ENCODE assay signal across 22 cellular contexts in genomic region chr6:165726915-165727314, GRCh38.
DNase-seq lines count a peak whose midpoint lies in the region; ATAC-seq and TF ChIP-seq lines count a peak whose summit lies in the region.
"Had no signal": no experiment of that assay in that cellular context is flagged by ENCODE, and none has a peak within 500 bp of the region (broad histone marks: within the 10 kb centered on the region; RNA-seq: fewer than 3 reads in every experiment).

No MANE protein-coding gene starts in this region.

- TF ChIP-seq CTCF in astrocyte of the spinal cord (IDR thresholded peaks at IDR 0.05; ENCODE audit: low read depth, low read length) = no peak
- no peak for TF ChIP-seq CTCF in Caco-2 (IDR thresholded peaks at IDR 0.05; ENCODE audit: insufficient read depth in 1 of 2, low read depth in 1 of 2, low read length in 1 of 2, severe bottlenecking in 1 of 2, unreplicated experiment in 1 of 2)
- TF ChIP-seq CTCF in esophagus squamous epithelium (IDR thresholded peaks at IDR 0.05) = no peak
- no peak for TF ChIP-seq CTCF in ascending aorta (IDR thresholded peaks at IDR 0.05)

- no peaks in the 10 kb centered on the region for H3K27me3 Mint-ChIP-seq in Caco-2 (ENCODE audit: insufficient read depth, unreplicated experiment)
- peaks cover 0 to 14% (median 2%) of the 10 kb centered on the region in 5 donors for H3K27me3 Mint-ChIP-seq in naive thymus-derived CD8-positive, alpha-beta T cell
- H3K27me3 Mint-ChIP-seq: activated CD4-positive, alpha-beta memory T cell treated with anti-CD3 and anti-CD28 coated beads, Interleukin-2, amount 10 ng/mL, durations not matched to agents 7 days and 5 days had no signal

- H3K27me3 ChIP-seq in H7 (ENCODE audit: control insufficient read depth, insufficient read depth, low read length) (no peaks in the 10 kb centered on the region), Caco-2 (replicated peaks; ENCODE audit: control insufficient read depth, insufficient read depth, low read length) (no peaks in the 10 kb centered on the region), esophagus squamous epithelium (no peaks in the 10 kb centered on the region), ascending aorta (no peaks in the 10 kb centered on the region)
- H3K27me3 ChIP-seq: right lobe of liver had no signal

- H3K9me3 Mint-ChIP-seq in Caco-2 (ENCODE audit: unreplicated experiment) = no peaks in the 10 kb centered on the region
- H3K9me3 Mint-ChIP-seq in naive thymus-derived CD8-positive, alpha-beta T cell = peaks cover 0 to 3% (median 0%) of the 10 kb centered on the region in 9 donors
- H3K9me3 Mint-ChIP-seq: activated CD4-positive, alpha-beta memory T cell treated with anti-CD3 and anti-CD28 coated beads, Interleukin-2, amount 10 ng/mL, durations not matched to agents 7 days and 5 days; brain; T-helper 2 cell treated with Interferon-gamma antibody and Interleukin-4, amounts not matched to agents 5 μg/mL and 100 μg/mL, for 36 hours had no signal

- in situ Hi-C loops in astrocyte of the spinal cord (cut with HindIII; ENCODE audit: low sequenced_read_pairs) = no loop called here

- H3K36me3 ChIP-seq in H7 (replicated peaks; ENCODE audit: control insufficient read depth, insufficient read depth, low read length) (no peaks in the 10 kb centered on the region), Caco-2 (ENCODE audit: control insufficient read depth, insufficient read depth, low read length) (no peaks in the 10 kb centered on the region), esophagus squamous epithelium (no peaks in the 10 kb centered on the region), ascending aorta (no peaks in the 10 kb centered on the region)
- H3K36me3 ChIP-seq: lower lobe of right lung, right lobe of liver had no signal

- H3K27ac ChIP-seq in esophagus squamous epithelium = no peak overlapping the region
- no peak overlapping the region for H3K27ac ChIP-seq in ascending aorta
- H3K27ac ChIP-seq: lower lobe of right lung, right lobe of liver, RWPE1 had no signal

- no peaks in the 10 kb centered on the region for H3K9me3 ChIP-seq in Caco-2
- no peaks in the 10 kb centered on the region for H3K9me3 ChIP-seq in esophagus squamous epithelium
- H3K9me3 ChIP-seq in ascending aorta = no peaks in the 10 kb centered on the region
- H3K9me3 ChIP-seq: lower lobe of right lung, right lobe of liver had no signal

- POLR2A ChIA-PET in Caco-2 (lab: Charles Lee) = no interaction called here
- POLR2A ChIA-PET in naive thymus-derived CD8-positive, alpha-beta T cell (lab: Charles Lee) = no interaction called here

- DNase-seq in H7 (peak; percentile 58), astrocyte of the spinal cord (ENCODE audit: low read depth, low spot score) (peak; percentile 16), left ventricle myocardium superior (no peak), retina (peak; percentile 48), Caco-2 (no peak), esophagus squamous epithelium (lab: John Stamatoyannopoulos, UW) (no peak), ascending aorta (ENCODE audit: low spot score in 2 of 2) (no peak)
- DNase-seq in naive thymus-derived CD8-positive, alpha-beta T cell = no peak
- DNase-seq: activated CD4-positive, alpha-beta memory T cell treated with anti-CD3 and anti-CD28 coated beads, Interleukin-2, amount 10 ng/mL, durations not matched to agents 7 days and 5 days; activated effector memory CD4-positive, alpha-beta T cell treated with anti-CD3 and anti-CD28 coated beads, Interleukin-2, amount 50 U/mL, for 16 hours; activated T-cell treated with anti-CD3 and anti-CD28 coated beads for 4 hours; C1 segment of cervical spinal cord; EL; lower lobe of right lung; NCI-H1417; NCI-H510A treated with DMSO at 0.1 percent for 48 hours; right lobe of liver; stimulated activated CD8-positive, alpha-beta memory T cell treated with anti-CD3 and anti-CD28 coated beads, Interleukin-4, amount 100 ng/mL, for 48 hours; trophoblast cell had no signal

- ATAC-seq in left ventricle myocardium superior = peak; percentile 34
- ATAC-seq in naive thymus-derived CD8-positive, alpha-beta T cell = no peak
- ATAC-seq: lower lobe of right lung had no signal

- no peaks in the 10 kb centered on the region for H3K36me3 Mint-ChIP-seq in Caco-2 (ENCODE audit: insufficient read depth, unreplicated experiment)
- H3K36me3 Mint-ChIP-seq in naive thymus-derived CD8-positive, alpha-beta T cell = no peaks in the 10 kb centered on the region
- H3K36me3 Mint-ChIP-seq: brain had no signal

- no peak overlapping the region for H3K27ac Mint-ChIP-seq in Caco-2 (ENCODE audit: unreplicated experiment)
- no peak overlapping the region for H3K27ac Mint-ChIP-seq in naive thymus-derived CD8-positive, alpha-beta T cell
- H3K27ac Mint-ChIP-seq: activated CD4-positive, alpha-beta memory T cell treated with anti-CD3 and anti-CD28 coated beads, Interleukin-2, amount 10 ng/mL, durations not matched to agents 7 days and 5 days; T-helper 2 cell treated with Interferon-gamma antibody and Interleukin-4, amounts not matched to agents 5 μg/mL and 100 μg/mL, for 36 hours had no signal

- TF ChIP-seq POLR2A in esophagus squamous epithelium (IDR thresholded peaks at IDR 0.05) = no peak

- no peak overlapping the region for H3K4me3 ChIP-seq in H7 (ENCODE audit: insufficient read depth, low read depth, low read length)
- H3K4me3 ChIP-seq in astrocyte of the spinal cord (ENCODE audit: low read depth, low read length) = no peak overlapping the region
- no peak overlapping the region for H3K4me3 ChIP-seq in Caco-2 (ENCODE audit: low read depth, low read length)
- no peak overlapping the region for H3K4me3 ChIP-seq in esophagus squamous epithelium
- H3K4me3 ChIP-seq in ascending aorta = no peak overlapping the region
- H3K4me3 ChIP-seq: lower lobe of right lung, right lobe of liver had no signal

- WGBS in esophagus squamous epithelium, 2 donors = 86 to 91% methylated on average over 10 to 11 of the region's 23 CpGs

- no peaks in the 10 kb centered on the region for H3K4me1 ChIP-seq in Caco-2
- H3K4me1 ChIP-seq in esophagus squamous epithelium = no peaks in the 10 kb centered on the region
- H3K4me1 ChIP-seq in ascending aorta = no peaks in the 10 kb centered on the region
- H3K4me1 ChIP-seq: lower lobe of right lung, right lobe of liver had no signal

- no peak overlapping the region for H3K4me3 Mint-ChIP-seq in Caco-2 (ENCODE audit: unreplicated experiment)
- no peak overlapping the region for H3K4me3 Mint-ChIP-seq in naive thymus-derived CD8-positive, alpha-beta T cell
- H3K4me3 Mint-ChIP-seq: activated CD4-positive, alpha-beta memory T cell treated with anti-CD3 and anti-CD28 coated beads, Interleukin-2, amount 10 ng/mL, durations not matched to agents 7 days and 5 days; brain; T-helper 2 cell treated with Interferon-gamma antibody and Interleukin-4, amounts not matched to agents 5 μg/mL and 100 μg/mL, for 36 hours had no signal

- intact Hi-C loops in left ventricle myocardium superior (cut with micrococcal nuclease) = no loop called here
- intact Hi-C loops in Caco-2 (cut with micrococcal nuclease; ENCODE audit: unreplicated experiment) = loop anchor here (5.0 kb wide), 1 partner anchor 285 kb away; no protein-coding TSS in a partner anchor
- intact Hi-C loops in esophagus squamous epithelium (cut with DNase I) = no loop called here
- intact Hi-C loops in ascending aorta (cut with DNase I) = no loop called here

- H3K4me1 Mint-ChIP-seq in Caco-2 (ENCODE audit: low read depth, unreplicated experiment) = no peaks in the 10 kb centered on the region
- no peaks in the 10 kb centered on the region for H3K4me1 Mint-ChIP-seq in naive thymus-derived CD8-positive, alpha-beta T cell
- H3K4me1 Mint-ChIP-seq: activated CD4-positive, alpha-beta memory T cell treated with anti-CD3 and anti-CD28 coated beads, Interleukin-2, amount 10 ng/mL, durations not matched to agents 7 days and 5 days had no signal

- CTCF ChIA-PET in Caco-2 (lab: Charles Lee) = no interaction called here

- BruUV-seq in Caco-2 (replicated peaks; lab: Mats Ljungman, UMichigan) = no TSS peak

Comparison
In these comparisons a context has a peak if more than half of its experiments do, and no peak if none do; other contexts are left out.
1. DNase-seq: peak in H7 (single experiment), astrocyte of the spinal cord (single experiment) and retina (single experiment); none in left ventricle myocardium superior (single experiment), Caco-2 (0 of 2), esophagus squamous epithelium (single experiment), ascending aorta (0 of 2) and naive thymus-derived CD8-positive, alpha-beta T cell (0 of 10).